32 cellular contexts compared by ENCODE assay signal in the genomic region with DNA sequence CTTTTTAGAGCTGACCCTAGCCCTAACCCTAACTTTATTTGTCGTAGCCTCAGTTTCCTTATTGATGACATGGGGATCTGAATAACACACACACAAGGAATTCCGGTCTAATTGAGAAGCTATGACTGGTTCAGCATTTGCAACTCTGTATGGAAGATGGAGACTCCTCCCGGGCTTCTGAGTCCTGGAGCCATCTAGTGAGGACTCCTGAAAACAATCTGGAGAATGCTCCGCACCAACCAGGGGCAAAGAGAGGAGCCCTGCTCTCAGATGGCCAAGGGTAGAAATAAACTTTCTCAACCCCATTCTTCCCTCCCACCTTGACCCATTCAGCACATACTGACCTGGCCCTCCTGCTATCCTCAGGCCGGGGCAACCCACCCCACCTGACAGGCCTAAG. TPM values are rescaled to one million over a fixed set of nuclear protein-coding genes. Genes with fewer than 3 reads are reported as not detected.
DNase-seq lines count a peak whose midpoint lies in the region; TF ChIP-seq lines count a peak whose summit lies in the region.
"Had no signal": no experiment of that assay in that cellular context is flagged by ENCODE, and none has a peak within 500 bp of the region (broad histone marks: within the 10 kb centered on the region; RNA-seq: fewer than 3 reads in every experiment).

No MANE protein-coding gene starts in this region.

- H3F3A ChIP-seq in smooth muscle cell (ENCODE audit: low read depth), result no peaks in the 10 kb centered on the region

- H3K79me2 ChIP-seq in smooth muscle cell (ENCODE audit: low read depth), result no peaks in the 10 kb centered on the region

- H3K36me3 ChIP-seq in H7 (replicated peaks; ENCODE audit: control insufficient read depth, insufficient read depth, low read length), result no peaks in the 10 kb centered on the region
- H3K36me3 ChIP-seq in smooth muscle cell (ENCODE audit: low read depth), result no peaks in the 10 kb centered on the region
- no peaks in the 10 kb centered on the region for H3K36me3 ChIP-seq in BE2C
- H3K36me3 ChIP-seq: esophagus muscularis mucosa, heart right ventricle, prostate gland, tibial artery had no signal

- TF ChIP-seq CTCF in AG04450 (IDR thresholded peaks at IDR 0.05; ENCODE audit: low read depth, low read length), result peak; percentile 62
- TF ChIP-seq CTCF in smooth muscle cell (IDR thresholded peaks at IDR 0.05; ENCODE audit: borderline replicate concordance, insufficient read depth, poor library complexity, severe bottlenecking), result no peak
- TF ChIP-seq CTCF in BE2C (IDR thresholded peaks at IDR 0.05; ENCODE audit: low read depth, low read length), result no peak

- H3K4me1 ChIP-seq in smooth muscle cell (ENCODE audit: low read depth) (no peaks in the 10 kb centered on the region), BE2C (no peaks in the 10 kb centered on the region)
- H3K4me1 ChIP-seq: esophagus muscularis mucosa, heart right ventricle, prostate gland, tibial artery had no signal

- H2AFZ ChIP-seq in smooth muscle cell (ENCODE audit: low read depth), result no peak overlapping the region

- H3K9ac ChIP-seq in smooth muscle cell (ENCODE audit: low read depth), result no peak overlapping the region

- no peak overlapping the region for H3K4me2 ChIP-seq in smooth muscle cell

- H4K20me1 ChIP-seq in smooth muscle cell (ENCODE audit: low read depth), result no peaks in the 10 kb centered on the region

- 94% methylated on average over 5 of the region's 5 CpGs for WGBS in smooth muscle cell (ENCODE audit: low lambda C conversion rate)

- CTCF ChIA-PET in AG04450 (lab: Charles Lee), result interaction anchor here (0.6 to 6.3 kb wide), 18 partner anchors 9 to 1243 kb away, joined by 3 to 61 read pairs (median 4); no protein-coding TSS in a partner anchor

- H3K9me3 ChIP-seq in AG04450 (ENCODE audit: control insufficient read depth, insufficient read depth, low read length) (no peaks in the 10 kb centered on the region), smooth muscle cell (replicated peaks; ENCODE audit: low read depth) (no peaks in the 10 kb centered on the region), BE2C (no peaks in the 10 kb centered on the region)
- H3K9me3 ChIP-seq: esophagus muscularis mucosa, heart right ventricle, prostate gland, tibial artery had no signal

- POLR2A ChIA-PET in AG04450 (lab: Yijun Ruan, JAX), result interaction anchor here (0.6 kb wide), 1 partner anchor 19 kb away, joined by 3 read pairs; no protein-coding TSS in a partner anchor

- peaks cover 2% of the 10 kb centered on the region for H3K27me3 ChIP-seq in AG04450 (ENCODE audit: control insufficient read depth, insufficient read depth, low read length)
- H3K27me3 ChIP-seq in H7 (ENCODE audit: control insufficient read depth, insufficient read depth, low read length), result no peaks in the 10 kb centered on the region
- no peaks in the 10 kb centered on the region for H3K27me3 ChIP-seq in smooth muscle cell (ENCODE audit: low read depth)
- no peaks in the 10 kb centered on the region for H3K27me3 ChIP-seq in BE2C
- H3K27me3 ChIP-seq: esophagus muscularis mucosa, heart right ventricle, tibial artery had no signal

- H3K27ac ChIP-seq in AG04450 (ENCODE audit: low read depth, low read length), result no peak overlapping the region
- no peak overlapping the region for H3K27ac ChIP-seq in smooth muscle cell (ENCODE audit: low read depth)
- H3K27ac ChIP-seq: esophagus muscularis mucosa, heart right ventricle, prostate gland, tibial artery had no signal

- in situ Hi-C loops in G401 (cut with HindIII; ENCODE audit: low sequenced_read_pairs), result no loop called here

- DNase-seq in AG04450 (ENCODE audit: low read depth, low spot score), result no peak
- DNase-seq in H7, result peak; percentile 22
- peak; percentile 32 for DNase-seq in OCI-M1 (lab: John Stamatoyannopoulos, UW)
- peak; percentile 8 for DNase-seq in islet precursor cell
- no peak for DNase-seq in G401 (ENCODE audit: low spot score)
- no peak for DNase-seq in NCI-H1930 (lab: John Stamatoyannopoulos, UW)
- DNase-seq in smooth muscle cell (lab: John Stamatoyannopoulos, UW; ENCODE audit: unreplicated experiment), result no peak
- no peak for DNase-seq in BE2C
- DNase-seq: activated CD4-positive, alpha-beta T cell treated with anti-CD3 and anti-CD28 coated beads for 36 hours; activated CD8-positive, alpha-beta T cell treated with anti-CD3 and anti-CD28 coated beads, Interleukin-2, amount 10 ng/mL, durations not matched to agents 7 days and 5 days; activated naive CD4-positive, alpha-beta T cell treated with anti-CD3 and anti-CD28 coated beads for 36 hours; CD4-positive, CD25-positive, alpha-beta regulatory T cell; foreskin melanocyte; heart right ventricle; kidney glomerular epithelial cell; naive thymus-derived CD8-positive, alpha-beta T cell; NCI-H1417 treated with DMSO at 0.1 percent for 48 hours; NCI-H2081 treated with DMSO at 0.1 percent for 48 hours; NCI-H82; stimulated activated CD4-positive, alpha-beta T cell treated with anti-CD3 and anti-CD28 coated beads, Interleukin-4, amount 100 ng/mL, for 24 hours; T-helper 17 cell; tibial artery had no signal

- H3K4me3 ChIP-seq in AG04450 (ENCODE audit: low read depth, low read length) (no peak overlapping the region), H7 (ENCODE audit: insufficient read depth, low read depth, low read length) (no peak overlapping the region), smooth muscle cell (no peak overlapping the region), BE2C (ENCODE audit: low read depth, low read length) (no peak overlapping the region)
- H3K4me3 ChIP-seq: esophagus muscularis mucosa, heart right ventricle, K562, prostate gland, tibial artery had no signal

RNA-seq across cellular contexts. Expression of a gene that starts 26.4 kb away (rescaled TPM):
- polyA plus RNA-seq in AG04450 (2011; rRNA removed) (not detected in 2 replicates), smooth muscle cell (not detected in 2 replicates)
- not detected in 2 replicates for polyA minus RNA-seq in AG04450 (2011; rRNA and poly(A)+ RNA removed)
- not detected in 2 replicates for total RNA-seq in H7 (2014; rRNA removed; shearing (Covaris generic))
- 0.17 and 0.43 TPM in 2 replicates for total RNA-seq in G401 (2014; rRNA removed; shearing (Covaris generic))
- total RNA-seq in smooth muscle cell, result 0.04 TPM in 1 of 2 replicates, not detected in the other
- not detected for polyA plus RNA-seq in BE2C (2012; ENCODE audit: insufficient read depth, insufficient read length, low read depth)
- total RNA-seq: activated CD4-positive, alpha-beta T cell treated with anti-CD3 and anti-CD28 coated beads for 36 hours; activated CD8-positive, alpha-beta T cell treated with anti-CD3 and anti-CD28 coated beads, Interleukin-2, amount 10 ng/mL, durations not matched to agents 7 days and 5 days; activated naive CD4-positive, alpha-beta T cell treated with anti-CD3 and anti-CD28 coated beads for 36 hours; CD4-positive, CD25-positive, alpha-beta regulatory T cell; Daoy; dermis microvascular lymphatic vessel endothelial cell; H1; heart right ventricle; HT1080; K562; lower leg skin; naive thymus-derived CD8-positive, alpha-beta T cell; prostate gland; sciatic nerve; T-helper 17 cell had no signal
- polyA plus RNA-seq: adipose tissue; CD4-positive, CD25-positive, alpha-beta regulatory T cell; H1; heart right ventricle; K562; naive thymus-derived CD8-positive, alpha-beta T cell had no signal

Comparison
In these comparisons a context has a peak if more than half of its experiments do, and no peak if none do; other contexts are left out.
1. DNase-seq: peak in H7 (single experiment), OCI-M1 (single experiment) and islet precursor cell (single experiment); none in AG04450 (single experiment), G401 (single experiment), NCI-H1930 (0 of 2), smooth muscle cell (single experiment) and BE2C (single experiment).